8 cellular contexts compared by ENCODE assay signal in genomic region chr11:82899191-82899820, GRCh38. TPM values are rescaled to one million over a fixed set of nuclear protein-coding genes. Genes with fewer than 3 reads are reported as not detected.
DNase-seq lines count a peak whose midpoint lies in the region; ATAC-seq and TF ChIP-seq lines count a peak whose summit lies in the region.

No MANE protein-coding gene starts in this region.

- H3K4me3 ChIP-seq in BJ (ENCODE audit: low read depth, low read length) (peak overlapping the region; percentile 62; the same call in 1 of the 2 replicates), iPS-20b (ENCODE audit: low read length) (peak overlapping the region; percentile 89), thyroid gland (replicated peaks in 1 of 3) (peak overlapping the region in 2 of 3 donors; percentile 60 to 78)

- no peaks in the 10 kb centered on the region for H3K9me3 ChIP-seq in iPS-20b (ENCODE audit: insufficient read depth, low read depth, low read length)
- no peaks in the 10 kb centered on the region for H3K9me3 ChIP-seq in thyroid gland

- ATAC-seq in HG02885 (IDR thresholded peaks at IDR 0.05; ENCODE audit: poor library complexity, unreplicated experiment) (peak; percentile 11), HG02571 (IDR thresholded peaks at IDR 0.05; ENCODE audit: unreplicated experiment) (no peak), esophagus mucosa (no peak)
- ATAC-seq in activated CD8-positive, alpha-beta T cell treated with anti-CD3 and anti-CD28 coated beads for 36 hours, result no peak

- intact Hi-C loops in activated CD8-positive, alpha-beta T cell treated with anti-CD3 and anti-CD28 coated beads for 36 hours (cut with micrococcal nuclease), result no loop called here
- intact Hi-C loops in thyroid gland (cut with DNase I), result no loop called here

- CTCF ChIA-PET in BJ (lab: Yijun Ruan, JAX), result interaction anchor here (0.6 to 4.4 kb wide), 6 partner anchors 32 to 1483 kb away, joined by 3 to 29 read pairs (median 6); no protein-coding TSS in a partner anchor
- CTCF ChIA-PET in activated CD8-positive, alpha-beta T cell treated with anti-CD3 and anti-CD28 coated beads for 36 hours (lab: Charles Lee), result interaction anchor here (0.6 to 6.1 kb wide), 4 partner anchors 14 to 351 kb away, joined by 4 to 67 read pairs (median 5); no protein-coding TSS in a partner anchor

- POLR2A ChIA-PET in BJ (lab: Charles Lee), result interaction anchor here (0.7 kb wide), 1 partner anchor 219 kb away, joined by 3 read pairs; no protein-coding TSS in a partner anchor
- POLR2A ChIA-PET in activated CD8-positive, alpha-beta T cell treated with anti-CD3 and anti-CD28 coated beads for 36 hours (lab: Charles Lee), result interaction anchor here (1.3 to 3.5 kb wide), 3 partner anchors 9 to 257 kb away, joined by 4 to 29 read pairs (median 7); partner anchors contain the start of gene PCF11

- DNase-seq in BJ (ENCODE audit: low read depth), result no peak
- peak; percentile 37 for DNase-seq in activated CD8-positive, alpha-beta T cell treated with anti-CD3 and anti-CD28 coated beads for 36 hours
- no peak for DNase-seq in thyroid gland
- DNase-seq in stimulated activated CD4-positive, alpha-beta T cell treated with anti-CD3 and anti-CD28 coated beads, Interleukin-12 subunit alpha, Interleukin-12 subunit beta, amount 100 ng/mL, for 4 hours, result no peak

- H3K27ac ChIP-seq in iPS-20b (ENCODE audit: low read length), result no peak overlapping the region
- H3K27ac ChIP-seq in thyroid gland, result peak overlapping the region in 2 of 3 donors; percentile 92 to 94

- H3K4me1 ChIP-seq in iPS-20b (ENCODE audit: insufficient read depth, low read length), result peaks cover 11% of the 10 kb centered on the region; the same call in 1 of the 2 replicates
- peaks cover 0 to 9% of the 10 kb centered on the region in 2 donors for H3K4me1 ChIP-seq in thyroid gland

- no peaks in the 10 kb centered on the region for H3K27me3 Mint-ChIP-seq in activated CD8-positive, alpha-beta T cell treated with anti-CD3 and anti-CD28 coated beads for 36 hours

- 35 to 37% methylated on average over 3 of the region's 3 CpGs for WGBS in thyroid gland, 2 donors

- H3K9me3 Mint-ChIP-seq in activated CD8-positive, alpha-beta T cell treated with anti-CD3 and anti-CD28 coated beads for 36 hours, result no peaks in the 10 kb centered on the region

- H3K36me3 ChIP-seq in BJ (ENCODE audit: control insufficient read depth, insufficient read depth, low read length) (no peaks in the 10 kb centered on the region), iPS-20b (ENCODE audit: insufficient read depth, low read depth, low read length) (no peaks in the 10 kb centered on the region), thyroid gland (no peaks in the 10 kb centered on the region)

- H3K9ac ChIP-seq in iPS-20b (ENCODE audit: low read depth, low read length), result peak overlapping the region; percentile 86; the same call in 1 of the 2 replicates

- H3K36me3 Mint-ChIP-seq in activated CD8-positive, alpha-beta T cell treated with anti-CD3 and anti-CD28 coated beads for 36 hours (ENCODE audit: low read depth), result peaks cover 7% of the 10 kb centered on the region

- H3K4me1 Mint-ChIP-seq in activated CD8-positive, alpha-beta T cell treated with anti-CD3 and anti-CD28 coated beads for 36 hours (ENCODE audit: low read depth), result peaks cover 61% of the 10 kb centered on the region

- H3K27me3 ChIP-seq in BJ (ENCODE audit: control insufficient read depth, insufficient read depth, low read length) (no peaks in the 10 kb centered on the region), iPS-20b (ENCODE audit: insufficient read depth, low read length) (no peaks in the 10 kb centered on the region), thyroid gland (no peaks in the 10 kb centered on the region)

- peak overlapping the region; percentile 98 for H3K27ac Mint-ChIP-seq in activated CD8-positive, alpha-beta T cell treated with anti-CD3 and anti-CD28 coated beads for 36 hours

- no peak for TF ChIP-seq POLR2A in thyroid gland (IDR thresholded peaks at IDR 0.05)

- TF ChIP-seq CTCF in BJ (IDR thresholded peaks at IDR 0.05; ENCODE audit: insufficient read depth, low read depth, low read length) (no peak), thyroid gland (IDR thresholded peaks at IDR 0.05) (no peak)
- TF ChIP-seq CTCF in activated CD8-positive, alpha-beta T cell treated with anti-CD3 and anti-CD28 coated beads for 36 hours (IDR thresholded peaks at IDR 0.05), result no peak

- peak overlapping the region; percentile 79 for H3K4me3 Mint-ChIP-seq in activated CD8-positive, alpha-beta T cell treated with anti-CD3 and anti-CD28 coated beads for 36 hours

RNA-seq across cellular contexts. Expression of gene PRCP, which starts 0.9 kb away (rescaled TPM):
- 62.0 and 127 TPM in 2 replicates for polyA plus RNA-seq in BJ (2011; rRNA removed)
- 17.5 and 21.2 TPM in 2 replicates for polyA minus RNA-seq in BJ (2011; rRNA and poly(A)+ RNA removed)
- total RNA-seq in activated CD8-positive, alpha-beta T cell treated with anti-CD3 and anti-CD28 coated beads for 36 hours, result 10 to 100 TPM; 21.8 to 29.9 TPM
- total RNA-seq in thyroid gland (100 to 1,000 TPM in 1 of 4 donors, 10 to 100 TPM in 3; 59.1 to 122 (median 81.1) TPM), esophagus mucosa (48.5 TPM)

RNA-seq across cellular contexts. Expression of gene DDIAS, which starts 2.2 kb away (rescaled TPM):
- 2.7 and 4.4 TPM in 2 replicates for polyA plus RNA-seq in BJ (2011; rRNA removed)
- 7.9 and 15.6 TPM in 2 replicates for polyA minus RNA-seq in BJ (2011; rRNA and poly(A)+ RNA removed)
- total RNA-seq in activated CD8-positive, alpha-beta T cell treated with anti-CD3 and anti-CD28 coated beads for 36 hours, result 10 to 100 TPM; 19.5 to 22.3 TPM
- total RNA-seq in thyroid gland, result 1 to 10 TPM in 2 of 4 donors, under 1 TPM in 2; 0.25 to 3.3 (median 0.95) TPM
- 8.9 TPM for total RNA-seq in esophagus mucosa
